Comparison of ENCODE assay signal across 11 cellular contexts in genomic region chr7:99123571-99124033, GRCh38. TPM values are rescaled to one million over a fixed set of nuclear protein-coding genes. Genes with fewer than 3 reads are reported as not detected.
DNase-seq lines count a peak whose midpoint lies in the region; ATAC-seq and TF ChIP-seq lines count a peak whose summit lies in the region.
"Had no signal": no experiment of that assay in that cellular context is flagged by ENCODE, and none has a peak within 500 bp of the region (broad histone marks: within the 10 kb centered on the region; RNA-seq: fewer than 3 reads in every experiment).

No MANE protein-coding gene starts in this region.

- CTCF ChIA-PET in activated CD4-positive, alpha-beta T cell treated with anti-CD3 and anti-CD28 coated beads for 36 hours (lab: Charles Lee), result interaction anchor here (0.6 to 2.0 kb wide), 3 partner anchors 11 to 173 kb away, joined by 3 to 8 read pairs (median 3); no protein-coding TSS in a partner anchor

- H3K4me1 ChIP-seq in adrenal gland (replicated peaks in 1 of 2) (peaks cover 43 to 76% of the 10 kb centered on the region in 2 donors), gastroesophageal sphincter (peaks cover 6 to 94% (median 36%) of the 10 kb centered on the region in 3 donors), subcutaneous abdominal adipose tissue (ENCODE audit: control insufficient read depth in 5 of 5, insufficient read depth in 5 of 5, low read length in 5 of 5) (peaks cover 7 to 80% (median 75%) of the 10 kb centered on the region in 5 donors), tibial nerve (peaks cover 0 to 86% (median 28%) of the 10 kb centered on the region in 4 donors)

- peaks cover 22% of the 10 kb centered on the region for H3K36me3 Mint-ChIP-seq in activated CD4-positive, alpha-beta T cell treated with anti-CD3 and anti-CD28 coated beads for 36 hours (ENCODE audit: low read depth)

- intact Hi-C loops in activated CD4-positive, alpha-beta T cell treated with anti-CD3 and anti-CD28 coated beads for 36 hours (cut with DNase I, micrococcal nuclease), result no loop called here
- intact Hi-C loops in adrenal gland (cut with DNase I), result no loop called here

- peak; percentile 65 for ATAC-seq in activated CD4-positive, alpha-beta T cell treated with anti-CD3 and anti-CD28 coated beads for 36 hours
- ATAC-seq in gastroesophageal sphincter (peak; percentile 73), GM19395 (IDR thresholded peaks at IDR 0.05; ENCODE audit: unreplicated experiment) (no peak)

- no peaks in the 10 kb centered on the region for H3K27me3 Mint-ChIP-seq in activated CD4-positive, alpha-beta T cell treated with anti-CD3 and anti-CD28 coated beads for 36 hours
- H3K27me3 Mint-ChIP-seq: central memory CD8-positive, alpha-beta T cell; naive B cell had no signal

- POLR2A ChIA-PET in activated CD4-positive, alpha-beta T cell treated with anti-CD3 and anti-CD28 coated beads for 36 hours (lab: Charles Lee), result no interaction called here

- peaks cover 9% of the 10 kb centered on the region for H3K9me3 Mint-ChIP-seq in activated CD4-positive, alpha-beta T cell treated with anti-CD3 and anti-CD28 coated beads for 36 hours (ENCODE audit: low read depth)
- H3K9me3 Mint-ChIP-seq: central memory CD8-positive, alpha-beta T cell had no signal

- H3K27me3 ChIP-seq in adrenal gland, result no peaks in the 10 kb centered on the region
- H3K27me3 ChIP-seq in gastroesophageal sphincter, result no peaks in the 10 kb centered on the region
- H3K27me3 ChIP-seq in subcutaneous abdominal adipose tissue (ENCODE audit: control insufficient read depth in 5 of 5, insufficient read depth in 4 of 5, low read length in 5 of 5), result no peaks in the 10 kb centered on the region
- H3K27me3 ChIP-seq in tibial nerve, result no peaks in the 10 kb centered on the region

- H3K4me3 ChIP-seq in adrenal gland (no peak overlapping the region), gastroesophageal sphincter (no peak overlapping the region), subcutaneous abdominal adipose tissue (ENCODE audit: low read depth in 1 of 5, low read length in 5 of 5) (peak overlapping the region in 1 of 5 donors; percentile 2), tibial nerve (no peak overlapping the region)

- TF ChIP-seq CTCF in adrenal gland (IDR thresholded peaks at IDR 0.05), result no peak
- no peak for TF ChIP-seq CTCF in gastroesophageal sphincter (IDR thresholded peaks at IDR 0.05)
- TF ChIP-seq CTCF in tibial nerve (IDR thresholded peaks at IDR 0.05), result no peak

- DNase-seq in activated CD4-positive, alpha-beta T cell treated with anti-CD3 and anti-CD28 coated beads for 36 hours, result no peak
- no peak for DNase-seq in activated CD4-positive, alpha-beta T cell treated with anti-CD3 and anti-CD28 coated beads for 48 hours
- DNase-seq in adrenal gland (peak in 1 of 7 donors; percentile 41), NCI-H345 (lab: John Stamatoyannopoulos, UW) (no peak), tibial nerve (ENCODE audit: low spot score in 2 of 2) (no peak)
- DNase-seq: naive B cell, NCI-H524 treated with DMSO at 0.1 percent for 48 hours had no signal

- H3K36me3 ChIP-seq in adrenal gland (replicated peaks in 1 of 2), result no peaks in the 10 kb centered on the region
- no peaks in the 10 kb centered on the region for H3K36me3 ChIP-seq in gastroesophageal sphincter
- no peaks in the 10 kb centered on the region for H3K36me3 ChIP-seq in subcutaneous abdominal adipose tissue (ENCODE audit: control insufficient read depth in 5 of 5, insufficient read depth in 5 of 5, low read length in 5 of 5)
- H3K36me3 ChIP-seq in tibial nerve, result peaks cover 0 to 4% (median 0%) of the 10 kb centered on the region in 3 donors

- no peak overlapping the region for H3K4me3 Mint-ChIP-seq in activated CD4-positive, alpha-beta T cell treated with anti-CD3 and anti-CD28 coated beads for 36 hours
- H3K4me3 Mint-ChIP-seq: central memory CD8-positive, alpha-beta T cell had no signal

- H3K27ac Mint-ChIP-seq in activated CD4-positive, alpha-beta T cell treated with anti-CD3 and anti-CD28 coated beads for 36 hours, result peak overlapping the region; percentile 5

- 4 to 18% (median 15%) methylated on average over 1 of the region's 1 CpG for WGBS in adrenal gland, 4 donors
- 13 to 43% methylated on average over 1 of the region's 1 CpG for WGBS in gastroesophageal sphincter (ENCODE audit: low coverage in 1 of 2), 2 donors
- 22 to 33% methylated on average over 1 of the region's 1 CpG for WGBS in tibial nerve, 2 donors

- peak overlapping the region; percentile 24 to 79 (median 60) for H3K27ac ChIP-seq in adrenal gland
- peak overlapping the region in 3 of 4 donors; percentile 49 to 65 (median 57) for H3K27ac ChIP-seq in gastroesophageal sphincter
- peak overlapping the region; percentile 90 for H3K27ac ChIP-seq in subcutaneous abdominal adipose tissue (ENCODE audit: low read depth, low read length)
- peak overlapping the region in 2 of 4 donors; percentile 65 to 77 for H3K27ac ChIP-seq in tibial nerve

- TF ChIP-seq POLR2A in adrenal gland (IDR thresholded peaks at IDR 0.05) (no peak), gastroesophageal sphincter (IDR thresholded peaks at IDR 0.05) (no peak), tibial nerve (IDR thresholded peaks at IDR 0.05) (no peak)

- H3K9me3 ChIP-seq in adrenal gland (replicated peaks in 1 of 3), result no peaks in the 10 kb centered on the region
- no peaks in the 10 kb centered on the region for H3K9me3 ChIP-seq in gastroesophageal sphincter
- H3K9me3 ChIP-seq in subcutaneous abdominal adipose tissue (ENCODE audit: control insufficient read depth in 5 of 5, low read length in 5 of 5), result peaks cover 0 to 3% (median 0%) of the 10 kb centered on the region in 5 donors
- no peaks in the 10 kb centered on the region for H3K9me3 ChIP-seq in tibial nerve

- peak overlapping the region in 2 of 5 donors; percentile 2 to 35 for H3K9ac ChIP-seq in subcutaneous abdominal adipose tissue (ENCODE audit: low read length in 5 of 5)

- TF ChIP-seq EP300 in gastroesophageal sphincter (IDR thresholded peaks at IDR 0.05) (no peak), tibial nerve (IDR thresholded peaks at IDR 0.05) (peak in 1 of 2 donors; percentile 36)

- peaks cover 38% of the 10 kb centered on the region for H3K4me1 Mint-ChIP-seq in activated CD4-positive, alpha-beta T cell treated with anti-CD3 and anti-CD28 coated beads for 36 hours

RNA-seq across cellular contexts. Expression of gene SMURF1, which starts 20.3 kb away (rescaled TPM):
- total RNA-seq in activated CD4-positive, alpha-beta T cell treated with anti-CD3 and anti-CD28 coated beads for 36 hours, result 10 to 100 TPM; 12.4 to 13.4 TPM
- total RNA-seq in adrenal gland, result 10 to 100 TPM; 16.7 to 40.3 (median 23.0) TPM
- polyA plus RNA-seq in adrenal gland, result 10 to 100 TPM in 2 of 3 donors, 1 to 10 TPM in 1; 8.9 to 16.7 (median 14.8) TPM
- total RNA-seq in gastroesophageal sphincter, result 10 to 100 TPM; 20.1 to 26.2 (median 21.9) TPM
- 10 to 100 TPM; 28.2 to 35.4 (median 31.1) TPM for total RNA-seq in tibial nerve
